1 cellular context compared by ENCODE assay signal in genomic region chr19:16025108-16026101, GRCh38.
TF ChIP-seq lines count a peak whose summit lies in the region.

No MANE protein-coding gene starts in this region.

TF ChIP-seq in IMR-90, 13 proteins besides CTCF, POLR2A, EP300 and RAD21 (continued from another document):
- TF ChIP-seq ELK1 (IDR thresholded peaks at IDR 0.05; ENCODE audit: borderline replicate concordance, low read depth, low read length) (no peak), SMC3 (IDR thresholded peaks at IDR 0.05; ENCODE audit: low read depth, low read length) (peak; percentile 73), MAFK (IDR thresholded peaks at IDR 0.05; ENCODE audit: low read depth, low read length) (no peak)
TF ChIP-seq in IMR-90: peak in this region for 2.
